8 cellular contexts compared by ENCODE assay signal in the genomic region with DNA sequence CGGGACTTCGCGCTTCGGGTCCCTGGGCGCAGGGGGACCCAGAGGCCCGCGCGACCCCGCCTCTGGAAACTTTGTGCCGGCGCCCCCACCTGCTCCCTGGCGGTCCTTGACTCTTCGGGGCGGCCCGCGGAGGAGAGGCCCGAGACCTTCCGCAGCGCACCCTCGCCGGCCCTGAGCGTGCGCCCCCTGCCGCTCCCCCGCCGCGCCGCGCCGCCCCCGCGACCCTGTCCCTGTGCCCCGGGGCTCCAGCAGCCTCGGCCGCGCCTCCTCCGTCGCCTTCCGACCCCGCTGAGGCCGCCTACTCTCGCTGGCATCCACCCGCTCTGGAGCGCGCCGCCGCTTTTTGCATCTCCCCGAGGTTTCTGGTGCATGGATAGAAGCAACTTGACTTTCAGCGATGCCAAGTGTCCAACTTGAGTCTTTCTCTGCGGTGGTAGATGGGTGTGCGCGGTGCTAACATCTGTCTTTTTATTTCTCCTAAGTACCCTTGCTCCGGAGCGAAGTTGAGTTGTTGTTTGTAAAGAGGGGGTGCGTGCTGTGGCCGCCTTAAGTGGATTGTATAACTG. TPM values are rescaled to one million over a fixed set of nuclear protein-coding genes. Genes with fewer than 3 reads are reported as not detected.
DNase-seq lines count a peak whose midpoint lies in the region; ATAC-seq and TF ChIP-seq lines count a peak whose summit lies in the region.

No MANE protein-coding gene starts in this region.

- H3K27me3 ChIP-seq in CD8-positive, alpha-beta memory T cell (ENCODE audit: insufficient read depth, low read length, poor library complexity, severe bottlenecking), result no peaks in the 10 kb centered on the region
- no peaks in the 10 kb centered on the region for H3K27me3 ChIP-seq in parathyroid adenoma (ENCODE audit: control insufficient read depth, insufficient read depth, low read length)
- H3K27me3 ChIP-seq in tibial artery, result no peaks in the 10 kb centered on the region

- ATAC-seq in GM19328 (IDR thresholded peaks at IDR 0.05; ENCODE audit: unreplicated experiment) (peak; percentile 34), HG03520 (IDR thresholded peaks at IDR 0.05; ENCODE audit: unreplicated experiment) (peak; percentile 47)

- peaks cover 17% of the 10 kb centered on the region for H3K4me1 ChIP-seq in CD8-positive, alpha-beta memory T cell (ENCODE audit: insufficient read depth, low read length)
- H3K4me1 ChIP-seq in parathyroid adenoma, result peaks cover 8% of the 10 kb centered on the region
- peaks cover 0 to 29% (median 23%) of the 10 kb centered on the region in 4 donors for H3K4me1 ChIP-seq in tibial artery

- peak; percentile 27 for TF ChIP-seq CTCF in RWPE1 (conservative IDR thresholded peaks at IDR 0.05; ENCODE audit: low read depth)
- TF ChIP-seq CTCF in glutamatergic neuron (IDR thresholded peaks at IDR 0.05; ENCODE audit: partially characterized antibody, unreplicated experiment), result peak; percentile 65
- no peak for TF ChIP-seq CTCF in parathyroid adenoma (IDR thresholded peaks at IDR 0.05)
- TF ChIP-seq CTCF in tibial artery (IDR thresholded peaks at IDR 0.05), result peak in 1 of 2 experiments; percentile 12

- no peaks in the 10 kb centered on the region for H3K36me3 ChIP-seq in CD8-positive, alpha-beta memory T cell (ENCODE audit: insufficient read depth, low read length)
- H3K36me3 ChIP-seq in parathyroid adenoma (ENCODE audit: control insufficient read depth, insufficient read depth, low read length) (no peaks in the 10 kb centered on the region), tibial artery (no peaks in the 10 kb centered on the region)

- CTCF ChIA-PET in CD8-positive, alpha-beta memory T cell (lab: Charles Lee), result interaction anchor here (1.0 kb wide), 1 partner anchor 119 kb away, joined by 3 read pairs; a partner anchor contains a TSS
- CTCF ChIA-PET in RWPE1 (lab: Yijun Ruan, JAX), result interaction anchor here (0.6 kb wide), 1 partner anchor 27 kb away, joined by 6 read pairs; no protein-coding TSS in a partner anchor

- H3K9me3 Mint-ChIP-seq in CD8-positive, alpha-beta memory T cell, result no peaks in the 10 kb centered on the region
- peaks cover 5% of the 10 kb centered on the region for H3K9me3 Mint-ChIP-seq in glutamatergic neuron (ENCODE audit: unreplicated experiment)

- no peak overlapping the region for H3K9ac ChIP-seq in parathyroid adenoma

- POLR2A ChIA-PET in CD8-positive, alpha-beta memory T cell (lab: Charles Lee), result interaction anchor here (0.5 to 0.6 kb wide), 2 partner anchors 83 to 119 kb away, joined by 3 to 4 read pairs; a partner anchor contains a TSS
- POLR2A ChIA-PET in RWPE1 (lab: Yijun Ruan, JAX; ENCODE audit: low non-redundant PET), result interaction anchor here (0.6 to 0.7 kb wide), 2 partner anchors 15 to 21 kb away, joined by 3 read pairs; no protein-coding TSS in a partner anchor

- peak overlapping the region; percentile 89 to 99 (median 92) for H3K4me3 Mint-ChIP-seq in CD8-positive, alpha-beta memory T cell
- H3K4me3 Mint-ChIP-seq in glutamatergic neuron (ENCODE audit: unreplicated experiment), result peak overlapping the region; percentile 95

- H3K27ac Mint-ChIP-seq in CD8-positive, alpha-beta memory T cell, result peak overlapping the region; percentile 26 to 94 (median 80)
- peak overlapping the region; percentile 78 for H3K27ac Mint-ChIP-seq in glutamatergic neuron (ENCODE audit: unreplicated experiment)

- H3K36me3 Mint-ChIP-seq in CD8-positive, alpha-beta memory T cell, result peaks cover 0 to 9% (median 0%) of the 10 kb centered on the region in 3 donors
- peaks cover 4% of the 10 kb centered on the region for H3K36me3 Mint-ChIP-seq in glutamatergic neuron (ENCODE audit: unreplicated experiment)

- H2AFZ ChIP-seq in parathyroid adenoma, result peak overlapping the region; percentile 79

- peak overlapping the region; percentile 45 for H3K4me3 ChIP-seq in CD8-positive, alpha-beta memory T cell (ENCODE audit: low read length)
- H3K4me3 ChIP-seq in parathyroid adenoma (ENCODE audit: low read depth, low read length) (peak overlapping the region; percentile 49), tibial artery (peak overlapping the region; percentile 92 to 93)

- H3K27ac ChIP-seq in CD8-positive, alpha-beta memory T cell (ENCODE audit: low read depth, low read length), result peak overlapping the region; percentile 45
- H3K27ac ChIP-seq in RWPE1 (peak overlapping the region; percentile 98), parathyroid adenoma (peak overlapping the region; percentile 55), tibial artery (peak overlapping the region; percentile 82 to 88)

- DNase-seq in CD8-positive, alpha-beta memory T cell, result peak; percentile 60 to 83 (median 69)
- DNase-seq in RWPE1 (ENCODE audit: low spot score), result no peak
- DNase-seq in activated gamma-delta T cell treated with anti-CD3 and anti-CD28 coated beads, Interleukin-2, amount 50 U/mL, for 16 hours (ENCODE audit: low read depth), result peak; percentile 57
- DNase-seq in glutamatergic neuron, result peak; percentile 91
- DNase-seq in tibial artery, result peak; percentile 53 to 80

- peaks cover 22 to 39% (median 33%) of the 10 kb centered on the region in 3 donors for H3K4me1 Mint-ChIP-seq in CD8-positive, alpha-beta memory T cell
- peaks cover 16% of the 10 kb centered on the region for H3K4me1 Mint-ChIP-seq in glutamatergic neuron (ENCODE audit: low read depth, unreplicated experiment)

- H3K9me3 ChIP-seq in CD8-positive, alpha-beta memory T cell (ENCODE audit: low read length), result no peaks in the 10 kb centered on the region
- no peaks in the 10 kb centered on the region for H3K9me3 ChIP-seq in parathyroid adenoma (ENCODE audit: control insufficient read depth, low read length)
- H3K9me3 ChIP-seq in tibial artery, result no peaks in the 10 kb centered on the region

- H3K27me3 Mint-ChIP-seq in CD8-positive, alpha-beta memory T cell, result no peaks in the 10 kb centered on the region
- peaks cover 18% of the 10 kb centered on the region for H3K27me3 Mint-ChIP-seq in glutamatergic neuron (ENCODE audit: unreplicated experiment)

- intact Hi-C loops in tibial artery (cut with DNase I; ENCODE audit: low total_unique reads), result no loop called here

- H3K4me2 ChIP-seq in parathyroid adenoma (ENCODE audit: low read length), result peak overlapping the region; percentile 61

- no peaks in the 10 kb centered on the region for H3K79me2 ChIP-seq in parathyroid adenoma

RNA-seq across cellular contexts. Expression of a gene that starts 0.4 kb away (rescaled TPM):
- total RNA-seq in CD8-positive, alpha-beta memory T cell, result 10 to 100 TPM; 18.7 to 18.9 TPM
- polyA plus RNA-seq in CD8-positive, alpha-beta memory T cell, result 19.0 TPM
- 10.0 TPM for total RNA-seq in glutamatergic neuron (ENCODE audit: unreplicated experiment)

Comparison
In these comparisons a context has a peak if more than half of its experiments do, and no peak if none do; other contexts are left out.
1. H3K27ac ChIP-seq: peak in every context shown above with its lines; median percentile 98 in RWPE1; 85 in tibial artery; 55 in parathyroid adenoma; 45 in CD8-positive, alpha-beta memory T cell.